28 cellular contexts compared by ENCODE assay signal in genomic region chr1:151705146-151705545, GRCh38. TPM values are rescaled to one million over a fixed set of nuclear protein-coding genes. Genes with fewer than 3 reads are reported as not detected.
"Had no signal": no experiment of that assay in that cellular context is flagged by ENCODE, and none has a peak within 500 bp of the region (broad histone marks: within the 10 kb centered on the region; RNA-seq: fewer than 3 reads in every experiment).

No MANE protein-coding gene starts in this region.

- H3K27ac ChIP-seq: breast epithelium, KMS-11, SK-N-MC, VCaP had no signal

- DNase-seq: activated CD4-positive, alpha-beta T cell treated with anti-CD3 and anti-CD28 coated beads for 4 hours; activated CD8-positive, alpha-beta memory T cell treated with anti-CD3 and anti-CD28 coated beads, Interleukin-2, amount 50 U/mL, for 4 hours; activated CD8-positive, alpha-beta T cell treated with anti-CD3 and anti-CD28 coated beads for 36 hours; activated gamma-delta T cell treated with Interleukin-2 at 50 U/mL for 16 hours; activated naive CD4-positive, alpha-beta T cell treated with anti-CD3 and anti-CD28 coated beads, Interleukin-2, amount 10 ng/mL, durations not matched to agents 7 days and 5 days; activated naive CD8-positive, alpha-beta T cell treated with anti-CD3 and anti-CD28 coated beads for 36 hours; activated T-cell treated with anti-CD3 and anti-CD28 coated beads, Interleukin-2, amount 50 U/mL, for 72 hours; NCI-H1092 treated with DMSO at 0.1 percent for 48 hours; NCI-H1417 treated with DMSO at 0.1 percent for 48 hours; NCI-H1694; NCI-H2029 treated with DMSO at 0.1 percent for 48 hours; NCI-H345; NCI-H510A; NCI-H526 treated with DMSO at 0.1 percent for 48 hours; NCI-H82; T-helper 1 cell had no signal

- H3K4me1 ChIP-seq: breast epithelium had no signal

- H3K4me3 ChIP-seq: breast epithelium, SK-N-MC had no signal

- ATAC-seq: activated CD4-positive, CD25-positive, alpha-beta regulatory T cell treated with anti-CD3 and anti-CD28 coated beads, Interleukin-2, amount 50 U/mL, for 24 hours; activated CD8-positive, alpha-beta T cell treated with anti-CD3 and anti-CD28 coated beads for 36 hours; activated T-cell treated with anti-CD3 and anti-CD28 coated beads, Interleukin-2, amount 50 U/mL, for 72 hours had no signal

- H3K27me3 ChIP-seq: breast epithelium had no signal

- H3K9ac ChIP-seq: KMS-11 had no signal

- H3K9me3 Mint-ChIP-seq: activated CD8-positive, alpha-beta T cell treated with anti-CD3 and anti-CD28 coated beads for 36 hours; activated naive CD4-positive, alpha-beta T cell treated with anti-CD3 and anti-CD28 coated beads, Interleukin-2, amount 10 ng/mL, durations not matched to agents 7 days and 5 days; activated naive CD8-positive, alpha-beta T cell treated with anti-CD3 and anti-CD28 coated beads for 36 hours; activated T-cell treated with anti-CD3 and anti-CD28 coated beads, Interleukin-2, amount 50 U/mL, for 72 hours; activated T-helper 2 cell treated with anti-CD3 and anti-CD28 coated beads, Interferon-gamma antibody, Interleukin-2, Interleukin-4, amounts not matched to agents 10 μg/mL and 5 μg/mL and 100 μg/mL, durations not matched to agents 14 hours and 24 hours and 36 hours; central memory CD8-positive, alpha-beta T cell had no signal

- H3K9me3 ChIP-seq: breast epithelium had no signal

- H3K4me3 Mint-ChIP-seq: activated CD8-positive, alpha-beta T cell treated with anti-CD3 and anti-CD28 coated beads for 36 hours; activated naive CD4-positive, alpha-beta T cell treated with anti-CD3 and anti-CD28 coated beads, Interleukin-2, amount 10 ng/mL, durations not matched to agents 7 days and 5 days; activated naive CD8-positive, alpha-beta T cell treated with anti-CD3 and anti-CD28 coated beads for 36 hours; activated T-cell treated with anti-CD3 and anti-CD28 coated beads, Interleukin-2, amount 50 U/mL, for 72 hours; central memory CD8-positive, alpha-beta T cell had no signal

- H3K27me3 Mint-ChIP-seq: activated CD8-positive, alpha-beta T cell treated with anti-CD3 and anti-CD28 coated beads for 36 hours; central memory CD8-positive, alpha-beta T cell had no signal

- H3K4me2 ChIP-seq: KMS-11 had no signal

- H3K27ac Mint-ChIP-seq: activated CD8-positive, alpha-beta T cell treated with anti-CD3 and anti-CD28 coated beads for 36 hours; activated naive CD4-positive, alpha-beta T cell treated with anti-CD3 and anti-CD28 coated beads, Interleukin-2, amount 10 ng/mL, durations not matched to agents 7 days and 5 days; activated naive CD8-positive, alpha-beta T cell treated with anti-CD3 and anti-CD28 coated beads for 36 hours; activated T-cell treated with anti-CD3 and anti-CD28 coated beads, Interleukin-2, amount 50 U/mL, for 72 hours; activated T-helper 2 cell treated with anti-CD3 and anti-CD28 coated beads, Interferon-gamma antibody, Interleukin-2, Interleukin-4, amounts not matched to agents 10 μg/mL and 5 μg/mL and 100 μg/mL, durations not matched to agents 14 hours and 24 hours and 36 hours had no signal

- H3K36me3 ChIP-seq: breast epithelium had no signal

- H3K4me1 Mint-ChIP-seq: activated naive CD8-positive, alpha-beta T cell treated with anti-CD3 and anti-CD28 coated beads for 36 hours; central memory CD8-positive, alpha-beta T cell had no signal

RNA-seq across cellular contexts. Expression of gene CELF3, which starts 11.5 kb away (rescaled TPM):
- total RNA-seq: activated CD8-positive, alpha-beta T cell treated with anti-CD3 and anti-CD28 coated beads for 36 hours; activated naive CD8-positive, alpha-beta T cell treated with anti-CD3 and anti-CD28 coated beads for 36 hours; activated T-cell treated with anti-CD3 and anti-CD28 coated beads, Interleukin-2, amount 50 U/mL, for 72 hours; activated T-helper 2 cell treated with anti-CD3 and anti-CD28 coated beads, Interferon-gamma antibody, Interleukin-2, Interleukin-4, amounts not matched to agents 10 μg/mL and 5 μg/mL and 100 μg/mL, durations not matched to agents 14 hours and 24 hours and 36 hours; breast epithelium; MCF 10A; OCI-LY7; RPMI7951; T-helper 2 cell treated with Interferon-gamma antibody and Interleukin-4, amounts not matched to agents 100 ng/mL and 5 ng/mL, for 36 hours had no signal

RNA-seq across cellular contexts. Expression of gene RIIAD1, which starts 16.2 kb away (rescaled TPM):
- total RNA-seq: activated CD8-positive, alpha-beta T cell treated with anti-CD3 and anti-CD28 coated beads for 36 hours; activated naive CD8-positive, alpha-beta T cell treated with anti-CD3 and anti-CD28 coated beads for 36 hours; activated T-cell treated with anti-CD3 and anti-CD28 coated beads, Interleukin-2, amount 50 U/mL, for 72 hours; activated T-helper 2 cell treated with anti-CD3 and anti-CD28 coated beads, Interferon-gamma antibody, Interleukin-2, Interleukin-4, amounts not matched to agents 10 μg/mL and 5 μg/mL and 100 μg/mL, durations not matched to agents 14 hours and 24 hours and 36 hours; breast epithelium; MCF 10A; OCI-LY7; RPMI7951; T-helper 2 cell treated with Interferon-gamma antibody and Interleukin-4, amounts not matched to agents 100 ng/mL and 5 ng/mL, for 36 hours had no signal
- polyA plus RNA-seq: adipose tissue had no signal
